ENCODE assay signal across 31 cellular contexts in the genomic region with DNA sequence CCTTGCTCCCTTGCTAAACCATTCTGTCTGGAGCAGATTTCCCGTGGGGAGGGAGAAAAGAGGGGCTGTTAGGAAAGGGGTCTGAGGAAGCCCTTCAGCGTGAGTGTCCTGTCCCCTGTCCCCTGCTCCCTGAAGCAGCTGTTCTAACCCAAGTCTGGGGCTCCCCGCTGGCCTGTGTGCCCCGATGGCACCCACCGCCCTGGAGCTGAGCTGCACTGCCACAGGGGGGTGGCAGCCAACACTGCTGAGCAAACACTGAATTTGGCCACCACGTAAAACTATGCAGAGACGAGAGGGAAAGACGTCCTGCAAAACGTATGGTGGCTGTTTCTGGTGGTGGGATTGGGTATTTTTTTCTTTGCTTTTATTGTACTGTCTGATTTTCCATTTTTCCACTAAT. TPM values are rescaled to one million over a fixed set of nuclear protein-coding genes. Genes with fewer than 3 reads are reported as not detected.
"Had no signal": no experiment of that assay in that cellular context is flagged by ENCODE, and none has a peak within 500 bp of the region (broad histone marks: within the 10 kb centered on the region; RNA-seq: fewer than 3 reads in every experiment).

No MANE protein-coding gene starts in this region.

- DNase-seq: hippocampal formation; kidney; left colon; left ventricle myocardium inferior; mesendoderm; midbrain; mucosa of descending colon; naive thymus-derived CD4-positive, alpha-beta T cell; nucleus accumbens; pancreas; retina; stimulated activated CD4-positive, alpha-beta T cell treated with anti-CD3 and anti-CD28 coated beads, Interleukin-12 subunit alpha, Interleukin-12 subunit beta, amount 100 ng/mL, for 4 hours; stimulated activated CD4-positive, alpha-beta T cell treated with anti-CD3 and anti-CD28 coated beads, Interleukin-15, amount 100 ng/mL, for 24 hours; stimulated activated CD4-positive, alpha-beta T cell treated with anti-CD3 and anti-CD28 coated beads, Interleukin-2, amount 100 ng/mL, for 24 hours; stimulated activated CD4-positive, alpha-beta T cell treated with anti-CD3 and anti-CD28 coated beads, Interleukin-4, amount 100 ng/mL, for 1 hour; stimulated activated naive B cell treated with anti-CD40 and anti-IgM and Interleukin-4, amounts not matched to agents 10 μg/mL and 1 μg/mL and 100 μg/mL, for 72 hours; stimulated activated naive CD8-positive, alpha-beta T cell treated with anti-CD3 and anti-CD28 coated beads, Interleukin-15, Interleukin-2, amounts not matched to agents 100 U/mL and 50 U/mL, for 24 hours; stomach; testis; thyroid gland; transverse colon; upper lobe of right lung had no signal

- H3K4me1 ChIP-seq: left ventricle myocardium inferior, pancreas, prostate gland, stomach, testis, thyroid gland, transverse colon, upper lobe of right lung had no signal

- H3K27ac Mint-ChIP-seq: naive thymus-derived CD4-positive, alpha-beta T cell; natural killer cell treated with Interleukin-12 subunit alpha and Interleukin-12 subunit beta and Interleukin-15 and Interleukin-18, amount 100 ng/mL, for 72 hours; stimulated activated naive B cell treated with anti-CD40 and anti-IgM and Interleukin-4, amounts not matched to agents 10 μg/mL and 1 μg/mL and 100 μg/mL, for 72 hours had no signal

- H3K36me3 ChIP-seq: left ventricle myocardium inferior, pancreas, prostate gland, stomach, thyroid gland, transverse colon, upper lobe of right lung had no signal

- ATAC-seq: left colon; mucosa of descending colon; naive thymus-derived CD4-positive, alpha-beta T cell; pancreas; right cardiac atrium; sciatic nerve; stimulated activated naive B cell treated with anti-CD40 and anti-IgM and Interleukin-4, amounts not matched to agents 10 μg/mL and 1 μg/mL and 100 μg/mL, for 72 hours; stimulated activated naive CD8-positive, alpha-beta T cell treated with anti-CD3 and anti-CD28 coated beads, Interleukin-15, Interleukin-2, amounts not matched to agents 100 U/mL and 50 U/mL, for 24 hours; upper lobe of right lung had no signal

- FAIRE-seq: kidney, pancreas, urothelium cell line had no signal

- H3K27ac ChIP-seq: left ventricle myocardium inferior, pancreas, prostate gland, skin epidermis, stomach, testis, thyroid gland, transverse colon, upper lobe of right lung had no signal

- H3K4me3 Mint-ChIP-seq: naive thymus-derived CD4-positive, alpha-beta T cell; natural killer cell treated with Interleukin-12 subunit alpha and Interleukin-12 subunit beta and Interleukin-15 and Interleukin-18, amount 100 ng/mL, for 72 hours; stimulated activated naive B cell treated with anti-CD40 and anti-IgM and Interleukin-4, amounts not matched to agents 10 μg/mL and 1 μg/mL and 100 μg/mL, for 72 hours had no signal

- H3K27me3 ChIP-seq: pancreas, testis, upper lobe of right lung had no signal

- H3K36me3 Mint-ChIP-seq: naive thymus-derived CD4-positive, alpha-beta T cell; natural killer cell treated with Interleukin-12 subunit alpha and Interleukin-12 subunit beta and Interleukin-15 and Interleukin-18, amount 100 ng/mL, for 72 hours; stimulated activated naive B cell treated with anti-CD40 and anti-IgM and Interleukin-4, amounts not matched to agents 10 μg/mL and 1 μg/mL and 100 μg/mL, for 72 hours had no signal

- H3K9me3 ChIP-seq: mucosa of descending colon, pancreas, prostate gland, testis, thyroid gland, transverse colon, upper lobe of right lung had no signal

- H3K4me3 ChIP-seq: left ventricle myocardium inferior, lung, mucosa of descending colon, pancreas, prostate gland, skin epidermis, stomach, testis, thyroid gland, transverse colon, upper lobe of right lung had no signal

- H3K9me3 Mint-ChIP-seq: natural killer cell treated with Interleukin-12 subunit alpha and Interleukin-12 subunit beta and Interleukin-15 and Interleukin-18, amount 100 ng/mL, for 72 hours had no signal

RNA-seq across cellular contexts. Expression of gene KCNG2, which starts 17.9 kb away (rescaled TPM):
- total RNA-seq: left colon; left ventricle myocardium inferior; naive thymus-derived CD4-positive, alpha-beta T cell; natural killer cell treated with Interleukin-12 subunit alpha and Interleukin-12 subunit beta and Interleukin-15 and Interleukin-18, amount 100 ng/mL, for 72 hours; osteoblast had no signal
- polyA plus RNA-seq: naive thymus-derived CD4-positive, alpha-beta T cell; neural cell; pancreas; right cardiac atrium had no signal
